Comparison of ENCODE assay signal across 8 cellular contexts in the genomic region with DNA sequence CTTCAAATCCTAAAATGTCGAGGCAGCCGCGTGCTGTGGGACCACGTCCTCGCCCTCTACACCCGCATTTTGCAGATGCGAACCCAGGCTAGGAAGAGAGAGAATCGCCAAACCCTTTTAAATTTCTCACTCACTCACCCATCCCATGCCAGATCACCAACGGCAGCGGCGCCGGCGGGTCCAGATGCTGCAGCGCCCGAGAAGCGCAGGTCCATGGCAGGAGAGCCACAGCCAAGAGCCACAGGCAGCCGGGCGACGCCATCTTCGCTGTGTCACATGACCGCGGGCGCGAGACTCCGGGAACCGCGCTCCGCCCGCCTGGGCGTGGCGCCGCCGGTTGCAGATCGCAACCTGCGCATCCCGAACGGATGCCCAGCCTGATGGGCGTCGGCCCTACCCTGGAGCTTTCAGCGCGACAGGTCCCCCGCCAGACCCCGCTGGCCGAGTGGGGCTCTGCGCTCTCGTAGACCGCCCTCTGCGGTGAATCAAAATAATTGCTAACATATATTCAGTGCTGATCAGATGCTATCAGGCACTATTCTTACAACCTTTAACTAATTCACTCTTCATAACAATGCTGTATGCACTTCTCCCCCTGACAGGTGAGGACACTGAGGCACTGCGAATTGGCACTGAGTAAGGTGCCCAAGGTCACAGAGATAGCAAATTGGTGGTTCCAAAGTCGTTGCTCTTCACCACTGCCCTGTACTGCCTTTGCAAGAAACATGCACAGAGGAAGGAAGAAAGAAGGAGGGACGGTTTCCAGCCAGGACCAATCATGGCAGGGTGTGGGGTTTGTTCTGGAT.
DNase-seq lines count a peak whose midpoint lies in the region; ATAC-seq and TF ChIP-seq lines count a peak whose summit lies in the region.

TSS of gene PPT1 (minus strand) at position 276 of the 806 bp plus-strand sequence. CDS start at position 262, 14 bp downstream.

- ATAC-seq in HG03039 (IDR thresholded peaks at IDR 0.05; ENCODE audit: unreplicated experiment) = peak; percentile 89
- no peak for ATAC-seq in HG02973 (IDR thresholded peaks at IDR 0.05; ENCODE audit: unreplicated experiment)

- in situ Hi-C loops in GM13977 (cut with MboI; ENCODE audit: low pct_unique_long_range_greater_than_20kb, low sequenced_read_pairs, unreplicated experiment) = no loop called here

- peak; percentile 83 for DNase-seq in GM13977 (ENCODE audit: low spot score)
- DNase-seq in NCI-H2196 (lab: John Stamatoyannopoulos, UW; ENCODE audit: unreplicated experiment) = peak; percentile 86
- peak; percentile 47 for DNase-seq in activated CD4-positive, CD25-positive, alpha-beta regulatory T cell treated with anti-CD3 and anti-CD28 coated beads, Interleukin-2, amount 50 U/mL, for 16 hours (ENCODE audit: low read depth, low spot score)
- peak in 58 of 61 donors; percentile 32 to 87 (median 76) for DNase-seq in caudate nucleus (lab: John Stamatoyannopoulos, UW)
- DNase-seq in islet precursor cell = peak; percentile 87
- peak; percentile 69 for DNase-seq in stimulated activated CD4-positive, alpha-beta T cell treated with anti-CD3 and anti-CD28 coated beads, Interleukin-12 subunit alpha, Interleukin-12 subunit beta, amount 100 ng/mL, for 4 hours

- H3K27ac ChIP-seq in caudate nucleus (ENCODE audit: low read depth, low read length) = peak within 1 kb of the TSS; percentile 74

- TF ChIP-seq CTCF in GM13977 (IDR thresholded peaks at IDR 0.05; ENCODE audit: extremely low read depth, insufficient read depth, missing control alignments) = peak; percentile 19
